21 cellular contexts compared by ENCODE assay signal in genomic region chr2:238444242-238444641, GRCh38.
"Had no signal": no experiment of that assay in that cellular context is flagged by ENCODE, and none has a peak within 500 bp of the region (broad histone marks: within the 10 kb centered on the region; RNA-seq: fewer than 3 reads in every experiment).

No MANE protein-coding gene starts in this region.

- H2AFZ ChIP-seq: parathyroid adenoma had no signal

- DNase-seq: activated CD4-positive, alpha-beta T cell treated with anti-CD3 and anti-CD28 coated beads, Interleukin-2, amount 50 U/mL, for 1 hour; activated naive CD4-positive, alpha-beta T cell treated with anti-CD3 and anti-CD28 coated beads for 36 hours; activated T-cell treated with anti-CD3 and anti-CD28 coated beads, Interleukin-2, amount 50 U/mL, for 24 hours; aorta; brain microvascular endothelial cell; effector CD4-positive, alpha-beta T cell; esophagus squamous epithelium; heart right ventricle; kidney glomerular epithelial cell; left ventricle myocardium superior; retina; small intestine; stimulated activated CD4-positive, alpha-beta T cell treated with anti-CD3 and anti-CD28 coated beads, Interleukin-15, amount 100 ng/mL, for 24 hours; stimulated activated CD4-positive, alpha-beta T cell treated with anti-CD3 and anti-CD28 coated beads, Interleukin-2, amount 100 ng/mL, for 48 hours; T-cell; upper lobe of right lung had no signal

- ATAC-seq: heart right ventricle; left ventricle myocardium superior; naive thymus-derived CD4-positive, alpha-beta T cell; SK-N-SH treated with all-trans-retinoic acid at 6 μM for 48 hours; T-cell; upper lobe of right lung had no signal

- H3K4me3 ChIP-seq: esophagus squamous epithelium, heart right ventricle, thoracic aorta, upper lobe of right lung had no signal

- H3K9ac ChIP-seq: parathyroid adenoma had no signal

- H3K27ac ChIP-seq: brain microvascular endothelial cell, esophagus squamous epithelium, heart right ventricle, parathyroid adenoma, thoracic aorta, upper lobe of right lung had no signal

- H3K9me3 ChIP-seq: esophagus squamous epithelium, heart right ventricle, thoracic aorta, upper lobe of right lung had no signal

- H3K4me3 Mint-ChIP-seq: activated naive CD4-positive, alpha-beta T cell treated with anti-CD3 and anti-CD28 coated beads for 36 hours; activated T-cell treated with anti-CD3 and anti-CD28 coated beads, Interleukin-2, amount 50 U/mL, for 24 hours; memory B cell; naive thymus-derived CD4-positive, alpha-beta T cell; T-cell had no signal

- H3K27me3 Mint-ChIP-seq: activated T-cell treated with anti-CD3 and anti-CD28 coated beads, Interleukin-2, amount 50 U/mL, for 24 hours; memory B cell; naive thymus-derived CD4-positive, alpha-beta T cell; T-cell had no signal

- H3K9me3 Mint-ChIP-seq: activated naive CD4-positive, alpha-beta T cell treated with anti-CD3 and anti-CD28 coated beads for 36 hours; activated T-cell treated with anti-CD3 and anti-CD28 coated beads, Interleukin-2, amount 50 U/mL, for 24 hours; memory B cell; naive thymus-derived CD4-positive, alpha-beta T cell; T-cell had no signal

- H3K27ac Mint-ChIP-seq: activated naive CD4-positive, alpha-beta T cell treated with anti-CD3 and anti-CD28 coated beads for 36 hours; activated T-cell treated with anti-CD3 and anti-CD28 coated beads, Interleukin-2, amount 50 U/mL, for 24 hours; memory B cell; T-cell had no signal

- FAIRE-seq: small intestine had no signal

- H3K27me3 ChIP-seq: brain microvascular endothelial cell, esophagus squamous epithelium, upper lobe of right lung had no signal
